In genomic region chr1:178101654-178102053, GRCh38 we compare ENCODE assay signal across 19 cellular contexts. TPM values are rescaled to one million over a fixed set of nuclear protein-coding genes. Genes with fewer than 3 reads are reported as not detected.
A peak's percentile ranks its signal among the peaks of the same experiment; 100 is the strongest.
DNase-seq lines count a peak whose midpoint lies in the region; ATAC-seq, FAIRE-seq and TF ChIP-seq lines count a peak whose summit lies in the region.
"Had no signal": no experiment of that assay in that cellular context is flagged by ENCODE, and none has a peak within 500 bp of the region (broad histone marks: within the 10 kb centered on the region; RNA-seq: fewer than 3 reads in every experiment).

No MANE protein-coding gene starts in this region.

- no peaks in the 10 kb centered on the region for H3K27me3 Mint-ChIP-seq in chondrocyte (ENCODE audit: low read depth)
- H3K27me3 Mint-ChIP-seq in activated CD8-positive, alpha-beta T cell treated with anti-CD3 and anti-CD28 coated beads for 36 hours = peaks cover 10% of the 10 kb centered on the region

- peak overlapping the region in 8 of 10 donors; percentile 1 to 97 (median 56) for H3K27ac ChIP-seq in heart right ventricle
- H3K27ac ChIP-seq in keratinocyte (ENCODE audit: control insufficient read depth, insufficient read depth, low read length) = no peak overlapping the region
- H3K27ac ChIP-seq in tibial artery = peak overlapping the region; percentile 90 to 92
- H3K27ac ChIP-seq in testis = no peak overlapping the region
- H3K27ac ChIP-seq: transverse colon had no signal

- no peak for TF ChIP-seq POLR2A in testis (IDR thresholded peaks at IDR 0.05)

- no peak overlapping the region for H3K9ac ChIP-seq in keratinocyte (ENCODE audit: control insufficient read depth, extremely low read depth, insufficient read depth, low read length)

- H3K27ac Mint-ChIP-seq in chondrocyte (ENCODE audit: unreplicated experiment) = peak overlapping the region; percentile 80
- H3K27ac Mint-ChIP-seq in activated CD8-positive, alpha-beta T cell treated with anti-CD3 and anti-CD28 coated beads for 36 hours = no peak overlapping the region
- H3K27ac Mint-ChIP-seq: CD8-positive, alpha-beta T cell; memory B cell had no signal

- ATAC-seq in heart right ventricle = peak in 6 of 8 donors; percentile 43 to 67 (median 48)
- ATAC-seq in activated CD8-positive, alpha-beta T cell treated with anti-CD3 and anti-CD28 coated beads for 36 hours = no peak
- ATAC-seq: CD8-positive, alpha-beta T cell; GM23338; PC-3; sciatic nerve had no signal

- dilution Hi-C loops in keratinocyte (cut with MboI; ENCODE audit: extremely low pct_ligation_motif_present, low sequenced_read_pairs) = no loop called here

- no peak overlapping the region for H3K4me3 ChIP-seq in heart right ventricle
- no peak overlapping the region for H3K4me3 ChIP-seq in keratinocyte (ENCODE audit: control insufficient read depth in 2 of 3, extremely low read depth in 1 of 3, insufficient read depth in 2 of 3, low read depth in 1 of 3, low read length in 3 of 3)
- H3K4me3 ChIP-seq in tibial artery = peak overlapping the region in 1 of 2 donors; percentile 5
- no peak overlapping the region for H3K4me3 ChIP-seq in testis
- H3K4me3 ChIP-seq: GM23338, transverse colon had no signal

- no peaks in the 10 kb centered on the region for H4K20me1 ChIP-seq in keratinocyte (ENCODE audit: control insufficient read depth, extremely low read depth, insufficient read depth, low read length)

- H2AFZ ChIP-seq in keratinocyte (ENCODE audit: control insufficient read depth, low read length) = no peak overlapping the region
- H2AFZ ChIP-seq: GM23338 had no signal

- H3K4me1 ChIP-seq in heart right ventricle = peaks cover 7 to 91% (median 69%) of the 10 kb centered on the region in 9 donors
- H3K4me1 ChIP-seq in keratinocyte (ENCODE audit: control insufficient read depth, extremely low read depth, insufficient read depth, low read length) = peaks cover 36% of the 10 kb centered on the region
- peaks cover 0 to 100% (median 37%) of the 10 kb centered on the region in 4 donors for H3K4me1 ChIP-seq in tibial artery
- no peaks in the 10 kb centered on the region for H3K4me1 ChIP-seq in testis

- no peak overlapping the region for H3K4me3 Mint-ChIP-seq in chondrocyte (ENCODE audit: unreplicated experiment)
- no peak overlapping the region for H3K4me3 Mint-ChIP-seq in activated CD8-positive, alpha-beta T cell treated with anti-CD3 and anti-CD28 coated beads for 36 hours
- H3K4me3 Mint-ChIP-seq: CD8-positive, alpha-beta T cell; GM23338; memory B cell had no signal

- no peaks in the 10 kb centered on the region for H3K9me3 Mint-ChIP-seq in chondrocyte (ENCODE audit: low read depth)
- peaks cover 3% of the 10 kb centered on the region for H3K9me3 Mint-ChIP-seq in activated CD8-positive, alpha-beta T cell treated with anti-CD3 and anti-CD28 coated beads for 36 hours
- H3K9me3 Mint-ChIP-seq: GM23338, memory B cell had no signal

- intact Hi-C loops in heart right ventricle (cut with DNase I) = loop anchor here in 1 of 10 donors (5.0 kb wide), 1 partner anchor 36 kb away; no protein-coding TSS in a partner anchor
- intact Hi-C loops in cardiac septum (cut with DNase I) = no loop called here
- intact Hi-C loops in tibial artery (cut with DNase I; ENCODE audit: low total_unique reads) = no loop called here
- intact Hi-C loops in activated CD8-positive, alpha-beta T cell treated with anti-CD3 and anti-CD28 coated beads for 36 hours (cut with micrococcal nuclease) = no loop called here
- intact Hi-C loops in testis (cut with DNase I; ENCODE audit: low total_unique reads) = no loop called here

- peaks cover 97% of the 10 kb centered on the region for H3K79me2 ChIP-seq in keratinocyte (ENCODE audit: control insufficient read depth, insufficient read depth, low read length)

- no peak for TF ChIP-seq CTCF in heart right ventricle (IDR thresholded peaks at IDR 0.05)
- TF ChIP-seq CTCF in chondrocyte (IDR thresholded peaks at IDR 0.05) = no peak
- TF ChIP-seq CTCF in keratinocyte (optimal IDR thresholded peaks at IDR 0.05 in 1 of 3, IDR thresholded peaks at IDR 0.05 in 1 of 3, conservative IDR thresholded peaks at IDR 0.05 in 1 of 3; ENCODE audit: extremely low read depth in 1 of 3, insufficient read depth in 2 of 3, low read length in 3 of 3) = no peak
- no peak for TF ChIP-seq CTCF in tibial artery (IDR thresholded peaks at IDR 0.05)
- no peak for TF ChIP-seq CTCF in activated CD8-positive, alpha-beta T cell treated with anti-CD3 and anti-CD28 coated beads for 36 hours (IDR thresholded peaks at IDR 0.05)
- TF ChIP-seq CTCF in testis (IDR thresholded peaks at IDR 0.05) = no peak

- H3K9me3 ChIP-seq in heart right ventricle (no peaks in the 10 kb centered on the region), keratinocyte (ENCODE audit: control insufficient read depth, low read depth, low read length) (no peaks in the 10 kb centered on the region), tibial artery (no peaks in the 10 kb centered on the region), testis (no peaks in the 10 kb centered on the region)
- H3K9me3 ChIP-seq: transverse colon had no signal

- H3K36me3 Mint-ChIP-seq in chondrocyte (ENCODE audit: low read depth) = no peaks in the 10 kb centered on the region
- H3K36me3 Mint-ChIP-seq in activated CD8-positive, alpha-beta T cell treated with anti-CD3 and anti-CD28 coated beads for 36 hours (ENCODE audit: low read depth) = no peaks in the 10 kb centered on the region
- H3K36me3 Mint-ChIP-seq: CD8-positive, alpha-beta T cell; memory B cell had no signal

- H3K27me3 ChIP-seq in heart right ventricle = no peaks in the 10 kb centered on the region
- H3K27me3 ChIP-seq in keratinocyte (ENCODE audit: control insufficient read depth, extremely low read depth, insufficient read depth, low read length) = no peaks in the 10 kb centered on the region
- H3K27me3 ChIP-seq in tibial artery = no peaks in the 10 kb centered on the region
- no peaks in the 10 kb centered on the region for H3K27me3 ChIP-seq in testis
- H3K27me3 ChIP-seq: transverse colon had no signal

- H3K4me2 ChIP-seq in keratinocyte (ENCODE audit: control insufficient read depth, extremely low read depth, insufficient read depth, low read depth, low read length) = no peak overlapping the region
- H3K4me2 ChIP-seq: GM23338 had no signal

- peaks cover 83% of the 10 kb centered on the region for H3K4me1 Mint-ChIP-seq in chondrocyte (ENCODE audit: low read depth)
- no peaks in the 10 kb centered on the region for H3K4me1 Mint-ChIP-seq in activated CD8-positive, alpha-beta T cell treated with anti-CD3 and anti-CD28 coated beads for 36 hours (ENCODE audit: low read depth)
- H3K4me1 Mint-ChIP-seq: memory B cell had no signal

- H3K36me3 ChIP-seq in heart right ventricle = no peaks in the 10 kb centered on the region
- H3K36me3 ChIP-seq in keratinocyte (ENCODE audit: control insufficient read depth in 2 of 2, extremely low read depth in 1 of 2, insufficient read depth in 2 of 2, low read length in 2 of 2) = no peaks in the 10 kb centered on the region
- H3K36me3 ChIP-seq in tibial artery = no peaks in the 10 kb centered on the region
- H3K36me3 ChIP-seq in testis (ENCODE audit: low read depth, missing control alignments) = no peaks in the 10 kb centered on the region
- H3K36me3 ChIP-seq: transverse colon had no signal

- CTCF ChIA-PET in activated CD8-positive, alpha-beta T cell treated with anti-CD3 and anti-CD28 coated beads for 36 hours (lab: Charles Lee) = no interaction called here

- FAIRE-seq in keratinocyte (lab: Jason Lieb, UNC) = peak; percentile 79

- DNase-seq in heart right ventricle = peak in 1 of 2 donors; percentile 48
- no peak for DNase-seq in cardiac septum (ENCODE audit: low spot score)
- DNase-seq in chondrocyte (ENCODE audit: low spot score) = no peak
- DNase-seq in keratinocyte (ENCODE audit: low read depth, low spot score) = no peak
- no peak for DNase-seq in tibial artery
- DNase-seq in activated CD8-positive, alpha-beta T cell treated with anti-CD3 and anti-CD28 coated beads for 36 hours = no peak
- DNase-seq in GDM1 (lab: John Stamatoyannopoulos, UW) = no peak
- no peak for DNase-seq in testis
- DNase-seq: activated effector memory CD4-positive, alpha-beta T cell treated with anti-CD3 and anti-CD28 coated beads, Interleukin-2, amount 50 U/mL, for 16 hours; CD8-positive, alpha-beta T cell; foreskin fibroblast; NCI-H187; NCI-H524; PC-3; stimulated activated CD4-positive, alpha-beta T cell treated with anti-CD3 and anti-CD28 coated beads, Interleukin-2, amount 100 ng/mL, for 48 hours; transverse colon had no signal

- no peaks in the 10 kb centered on the region for H3K9me1 ChIP-seq in keratinocyte (ENCODE audit: control insufficient read depth, extremely low read depth, insufficient read depth, low read length)

- 7 to 10% methylated on average over 1 of the region's 1 CpG for WGBS in heart right ventricle, 2 donors
- WGBS in testis, 2 donors = 43 to 44% methylated on average over 1 of the region's 1 CpG

- POLR2A ChIA-PET in activated CD8-positive, alpha-beta T cell treated with anti-CD3 and anti-CD28 coated beads for 36 hours (lab: Charles Lee) = no interaction called here

RNA-seq across cellular contexts. Expression of gene RASAL2, which starts 7.8 kb away (rescaled TPM):
- total RNA-seq in heart right ventricle (10 to 100 TPM; 26.5 to 59.8 (median 40.0) TPM), cardiac septum (45.8 TPM), chondrocyte (38.4 to 54.4 TPM (median 40.1 TPM) in 3 replicates), testis (10 to 100 TPM; 39.6 to 41.7 TPM)
- polyA plus RNA-seq in heart right ventricle (1 to 10 TPM; 3.5 to 9.1 TPM), keratinocyte (27.2 to 36.3 TPM (median 29.1 TPM) in 3 replicates), testis (ENCODE audit: insufficient read depth, low read depth, low replicate concordance) (25.9 TPM)
- 21.3 TPM for polyA plus RNA-seq in keratinocyte (2011; ENCODE audit: low read depth)
- 14.1 and 17.1 TPM in 2 replicates for polyA plus RNA-seq in keratinocyte (2011; cell fraction: cytosol; rRNA removed)
- polyA plus RNA-seq in keratinocyte (2011; cell fraction: nucleus; rRNA removed) = 76.0 and 76.8 TPM in 2 replicates
- polyA plus RNA-seq in keratinocyte (2012; ENCODE audit: low replicate concordance) = 7.9 and 17.5 TPM in 2 replicates
- 40.6 to 109 TPM (median 86.9 TPM) in 3 replicates for polyA minus RNA-seq in keratinocyte
- polyA minus RNA-seq in keratinocyte (2011; cell fraction: cytosol; rRNA and poly(A)+ RNA removed) = 29.2 TPM
- 91.1 and 159 TPM in 2 replicates for polyA minus RNA-seq in keratinocyte (2011; cell fraction: nucleus; rRNA and poly(A)+ RNA removed)
- not detected for total RNA-seq in activated CD8-positive, alpha-beta T cell treated with anti-CD3 and anti-CD28 coated beads for 36 hours
- total RNA-seq: CD8-positive, alpha-beta T cell had no signal

Comparison
In these comparisons a context has a peak if more than half of its experiments do, and no peak if none do; other contexts are left out.
1. H3K27ac ChIP-seq: peak in heart right ventricle (8 of 10) and tibial artery (2 of 2); none in keratinocyte (single experiment) and testis (0 of 2).
2. RNA of gene RASAL2, which starts 7.8 kb away (total RNA-seq): 45.8 TPM in cardiac septum (single experiment), 26.5 to 59.8 TPM in heart right ventricle, 39.6 to 41.7 TPM in testis and 38.4 to 54.4 TPM in chondrocyte; not detected in activated CD8-positive, alpha-beta T cell treated with anti-CD3 and anti-CD28 coated beads for 36 hours; every median in the first group is over 10 times any median in the second.